20 cellular contexts compared by ENCODE assay signal in genomic region chrX:150770623-150771022, GRCh38.
DNase-seq lines count a peak whose midpoint lies in the region; FAIRE-seq and TF ChIP-seq lines count a peak whose summit lies in the region.
"Had no signal": no experiment of that assay in that cellular context is flagged by ENCODE, and none has a peak within 500 bp of the region (broad histone marks: within the 10 kb centered on the region; RNA-seq: fewer than 3 reads in every experiment).

No MANE protein-coding gene starts in this region.

- no peak overlapping the region for H3K4me3 Mint-ChIP-seq in chondrocyte (ENCODE audit: unreplicated experiment)
- H3K4me3 Mint-ChIP-seq: CD4-positive, alpha-beta T cell; IgD-negative memory B cell had no signal

- no peak for TF ChIP-seq CTCF in chondrocyte (IDR thresholded peaks at IDR 0.05)
- TF ChIP-seq CTCF in kidney (IDR thresholded peaks at IDR 0.05; ENCODE audit: borderline replicate concordance, extremely low read depth, insufficient read depth): no peak
- no peak for TF ChIP-seq CTCF in transverse colon (IDR thresholded peaks at IDR 0.05)

- intact Hi-C loops in kidney (cut with DNase I): loop anchor here (5.0 kb wide), 1 partner anchor 312 kb away; no protein-coding TSS in a partner anchor
- intact Hi-C loops in transverse colon (cut with DNase I; ENCODE audit: low total_unique reads): no loop called here

- no peaks in the 10 kb centered on the region for H3K4me1 ChIP-seq in kidney (ENCODE audit: control insufficient read depth in 1 of 2, insufficient read depth in 1 of 2, low read depth in 1 of 2, low read length in 2 of 2)
- no peaks in the 10 kb centered on the region for H3K4me1 ChIP-seq in transverse colon
- H3K4me1 ChIP-seq: BE2C, HAP-1 had no signal

- H3K27ac Mint-ChIP-seq in chondrocyte (ENCODE audit: unreplicated experiment): no peak overlapping the region
- H3K27ac Mint-ChIP-seq: CD4-positive, alpha-beta T cell; IgD-negative memory B cell had no signal

- peaks cover 3% of the 10 kb centered on the region for H3K4me1 Mint-ChIP-seq in chondrocyte (ENCODE audit: low read depth)

- peaks cover 6% of the 10 kb centered on the region for H3K36me3 ChIP-seq in H7 (replicated peaks; ENCODE audit: control insufficient read depth, insufficient read depth, low read length)
- H3K36me3 ChIP-seq in kidney (ENCODE audit: control insufficient read depth in 1 of 2, insufficient read depth in 2 of 2, low read length in 2 of 2): no peaks in the 10 kb centered on the region
- no peaks in the 10 kb centered on the region for H3K36me3 ChIP-seq in transverse colon
- H3K36me3 ChIP-seq: BE2C had no signal

- in situ Hi-C loops in transverse colon (cut with MboI; ENCODE audit: low pct_ligation_motif_present in 1 of 4, low pct_unique_long_range_greater_than_20kb in 1 of 4, low sequenced_read_pairs in 3 of 4): loop anchor here (10.0 kb wide), 2 partner anchors 224 to 314 kb away; no protein-coding TSS in a partner anchor

- no peak for TF ChIP-seq EP300 in transverse colon (IDR thresholded peaks at IDR 0.05; ENCODE audit: low read depth)

- no peaks in the 10 kb centered on the region for H3K9me3 ChIP-seq in kidney (ENCODE audit: control insufficient read depth in 1 of 2, low read length in 2 of 2)
- no peaks in the 10 kb centered on the region for H3K9me3 ChIP-seq in transverse colon
- H3K9me3 ChIP-seq: BE2C, HAP-1 had no signal

- no peak for TF ChIP-seq POLR2A in transverse colon (IDR thresholded peaks at IDR 0.05)

- no peak overlapping the region for H3K9ac ChIP-seq in kidney (ENCODE audit: low read length in 2 of 2)

- H3K4me3 ChIP-seq in H7 (ENCODE audit: insufficient read depth, low read depth, low read length): no peak overlapping the region
- H3K4me3 ChIP-seq in kidney (ENCODE audit: low read length in 2 of 2): no peak overlapping the region
- H3K4me3 ChIP-seq in transverse colon: no peak overlapping the region
- H3K4me3 ChIP-seq: GM12878, HAP-1 had no signal

- peaks cover 5% of the 10 kb centered on the region for H3K36me3 Mint-ChIP-seq in chondrocyte (ENCODE audit: low read depth)
- H3K36me3 Mint-ChIP-seq: IgD-negative memory B cell had no signal

- H3K9me3 Mint-ChIP-seq in chondrocyte (ENCODE audit: low read depth): peaks cover 5% of the 10 kb centered on the region
- H3K9me3 Mint-ChIP-seq: CD4-positive, alpha-beta T cell; IgD-negative memory B cell had no signal

- FAIRE-seq in kidney (lab: Jason Lieb, UNC): no peak
- FAIRE-seq: A204.1, GM12878, GM19239, H1, HepG2 had no signal

- H3K27ac ChIP-seq in kidney (ENCODE audit: low read depth in 2 of 2, low read length in 2 of 2): no peak overlapping the region
- no peak overlapping the region for H3K27ac ChIP-seq in transverse colon

- H3K27me3 ChIP-seq in H7 (ENCODE audit: control insufficient read depth, insufficient read depth, low read length): no peaks in the 10 kb centered on the region
- H3K27me3 ChIP-seq in transverse colon: no peaks in the 10 kb centered on the region
- H3K27me3 ChIP-seq: BE2C had no signal

- DNase-seq in activated CD8-positive, alpha-beta memory T cell treated with anti-CD3 and anti-CD28 coated beads for 24 hours: peak; percentile 49
- no peak for DNase-seq in activated CD8-positive, alpha-beta memory T cell treated with anti-CD3 and anti-CD28 coated beads, Interleukin-2, amount 50 U/mL, for 4 hours
- peak; percentile 54 for DNase-seq in H7
- DNase-seq in chondrocyte (ENCODE audit: low spot score): peak; percentile 83
- peak; percentile 54 for DNase-seq in kidney
- no peak for DNase-seq in SHP77 treated with DMSO at 0.1 percent for 48 hours (lab: John Stamatoyannopoulos, UW)
- DNase-seq in cerebellar nuclear complex (lab: John Stamatoyannopoulos, UW): no peak
- no peak for DNase-seq in transverse colon
- DNase-seq: ACHN; BE2C; CD4-positive, alpha-beta T cell; DMS153; DMS79 had no signal

- H3K27me3 Mint-ChIP-seq in chondrocyte (ENCODE audit: low read depth): no peaks in the 10 kb centered on the region
- H3K27me3 Mint-ChIP-seq: CD4-positive, alpha-beta T cell; IgD-negative memory B cell had no signal

- WGBS in transverse colon (ENCODE audit: low coverage in 1 of 2), 2 donors: 92% methylated on average over 17 of the region's 17 CpGs; no CpG with 5 or more reads in 1 of the 2 donors

Comparison
In these comparisons a context has a peak if more than half of its experiments do, and no peak if none do; other contexts are left out.
1. DNase-seq: peak in activated CD8-positive, alpha-beta memory T cell treated with anti-CD3 and anti-CD28 coated beads for 24 hours (single experiment), H7 (single experiment), chondrocyte (single experiment) and kidney (single experiment); none in activated CD8-positive, alpha-beta memory T cell treated with anti-CD3 and anti-CD28 coated beads, Interleukin-2, amount 50 U/mL, for 4 hours (single experiment), SHP77 treated with DMSO at 0.1 percent for 48 hours (single experiment), cerebellar nuclear complex (0 of 2) and transverse colon (single experiment).